In genomic region chr9:117411547-117411946, GRCh38 we compare ENCODE assay signal across 9 cellular contexts. TPM values are rescaled to one million over a fixed set of nuclear protein-coding genes. Genes with fewer than 3 reads are reported as not detected.
DNase-seq lines count a peak whose midpoint lies in the region; ATAC-seq and TF ChIP-seq lines count a peak whose summit lies in the region.
"Had no signal": no experiment of that assay in that cellular context is flagged by ENCODE, and none has a peak within 500 bp of the region (broad histone marks: within the 10 kb centered on the region; RNA-seq: fewer than 3 reads in every experiment).

No MANE protein-coding gene starts in this region.

- H3K4me1 ChIP-seq in thyroid gland, result peaks cover 4 to 21% of the 10 kb centered on the region in 2 donors

- TF ChIP-seq POLR2A in thyroid gland (IDR thresholded peaks at IDR 0.05), result no peak

- no peak overlapping the region for H3K27ac ChIP-seq in thyroid gland
- H3K27ac ChIP-seq: skin epidermis had no signal

- peak; percentile 32; the same call in 1 of the 2 replicates for TF ChIP-seq CTCF in WI38 (IDR thresholded peaks at IDR 0.05; ENCODE audit: low read depth, low read length)
- peak; percentile 17 to 82 (median 46) for TF ChIP-seq CTCF in thyroid gland (IDR thresholded peaks at IDR 0.05)

- in situ Hi-C loops in KBM-7 (cut with MboI; ENCODE audit: low pct_unique_long_range_greater_than_20kb, low sequenced_read_pairs), result no loop called here

- peaks cover 7% of the 10 kb centered on the region for H3K27me3 ChIP-seq in thyroid gland

- no peaks in the 10 kb centered on the region for H3K36me3 ChIP-seq in thyroid gland

- intact Hi-C loops in thyroid gland (cut with DNase I), result no loop called here

- H3K4me3 ChIP-seq in WI38 (ENCODE audit: low read depth, low read length) (no peak overlapping the region), thyroid gland (replicated peaks in 1 of 3) (no peak overlapping the region)
- H3K4me3 ChIP-seq: skin epidermis had no signal

- no peaks in the 10 kb centered on the region for H3K9me3 ChIP-seq in thyroid gland

- ATAC-seq in GM18517 (IDR thresholded peaks at IDR 0.05; ENCODE audit: unreplicated experiment) (no peak), GM21717 (IDR thresholded peaks at IDR 0.05; ENCODE audit: unreplicated experiment) (no peak)

- DNase-seq in NCI-H1436 (lab: John Stamatoyannopoulos, UW) (peak; percentile 19), NCI-H1436 treated with DMSO at 0.1 percent for 48 hours (lab: John Stamatoyannopoulos, UW) (no peak), KBM-7 (peak; percentile 15), iPS-NIHi11 (ENCODE audit: low spot score) (peak; percentile 76), thyroid gland (peak; percentile 44 to 63)

- 3 to 28% methylated on average over 4 of the region's 4 CpGs for WGBS in thyroid gland, 2 donors

RNA-seq across cellular contexts. Expression of gene ASTN2, which starts 3.3 kb away (rescaled TPM):
- total RNA-seq in thyroid gland, result 1 to 10 TPM in 3 of 4 donors, under 1 TPM in 1; 0.94 to 5.6 (median 3.7) TPM
